ENCODE assay signal across 18 cellular contexts in the genomic region with DNA sequence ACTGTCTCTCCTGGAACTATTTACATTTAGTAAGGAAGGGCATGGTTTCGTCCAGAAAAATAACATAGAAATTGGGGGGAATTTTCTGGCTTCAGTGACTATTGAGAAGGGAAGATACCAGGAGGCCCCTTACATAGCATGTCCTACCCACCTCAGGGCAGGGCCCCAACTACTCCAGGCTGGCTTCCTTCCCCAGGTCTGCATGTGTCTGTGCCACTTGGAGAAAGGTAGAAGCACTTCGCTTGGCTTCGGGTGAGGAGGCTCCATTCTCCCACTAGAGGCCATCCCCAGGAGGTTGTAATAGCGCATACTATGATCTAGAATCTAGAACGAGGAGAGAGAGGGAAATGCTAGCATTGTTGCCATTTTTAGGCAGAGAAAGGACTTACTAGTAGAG. TPM values are rescaled to one million over a fixed set of nuclear protein-coding genes. Genes with fewer than 3 reads are reported as not detected.
"Had no signal": no experiment of that assay in that cellular context is flagged by ENCODE, and none has a peak within 500 bp of the region (broad histone marks: within the 10 kb centered on the region; RNA-seq: fewer than 3 reads in every experiment).

No MANE protein-coding gene starts in this region.

- H3K4me1 Mint-ChIP-seq: activated naive CD4-positive, alpha-beta T cell treated with anti-CD3 and anti-CD28 coated beads, Interleukin-2, amount 50 U/mL, for 24 hours; activated T-helper 17 cell treated with anti-CD3 and anti-CD28 coated beads, Interleukin-2, amount 50 U/mL, for 72 hours had no signal

- DNase-seq: NCI-H2029 treated with DMSO at 0.1 percent for 48 hours, NCI-H2107, NCI-H510A, NCI-H748 treated with DMSO at 0.1 percent for 48 hours, SIG-M5, T1000 had no signal

- H3K9me3 ChIP-seq: adrenal gland, body of pancreas, breast epithelium had no signal

- H3K27ac ChIP-seq: adrenal gland, body of pancreas, breast epithelium, RWPE1 had no signal

- H3K4me3 Mint-ChIP-seq: activated CD4-positive, alpha-beta T cell treated with anti-CD3 and anti-CD28 coated beads, Interleukin-2, amount 10 ng/mL, durations not matched to agents 24 days and 14 days; activated CD8-positive, alpha-beta T cell treated with anti-CD3 and anti-CD28 coated beads for 36 hours; activated naive CD4-positive, alpha-beta T cell treated with anti-CD3 and anti-CD28 coated beads, Interleukin-2, amount 50 U/mL, for 24 hours; activated naive CD8-positive, alpha-beta T cell treated with anti-CD3 and anti-CD28 coated beads, Interleukin-2, amount 10 ng/mL, durations not matched to agents 7 days and 5 days; activated T-helper 17 cell treated with anti-CD3 and anti-CD28 coated beads, Interleukin-2, amount 50 U/mL, for 72 hours had no signal

- H3K27ac Mint-ChIP-seq: activated CD4-positive, alpha-beta T cell treated with anti-CD3 and anti-CD28 coated beads, Interleukin-2, amount 10 ng/mL, durations not matched to agents 24 days and 14 days; activated CD8-positive, alpha-beta T cell treated with anti-CD3 and anti-CD28 coated beads for 36 hours; activated naive CD4-positive, alpha-beta T cell treated with anti-CD3 and anti-CD28 coated beads, Interleukin-2, amount 50 U/mL, for 24 hours; activated naive CD8-positive, alpha-beta T cell treated with anti-CD3 and anti-CD28 coated beads, Interleukin-2, amount 10 ng/mL, durations not matched to agents 7 days and 5 days; activated T-cell treated with anti-CD3 and anti-CD28 coated beads, Interleukin-2, amount 50 U/mL, for 72 hours; activated T-helper 17 cell treated with anti-CD3 and anti-CD28 coated beads, Interleukin-2, amount 50 U/mL, for 72 hours had no signal

- H3K27me3 Mint-ChIP-seq: activated CD4-positive, alpha-beta T cell treated with anti-CD3 and anti-CD28 coated beads, Interleukin-2, amount 10 ng/mL, durations not matched to agents 24 days and 14 days; activated CD8-positive, alpha-beta T cell treated with anti-CD3 and anti-CD28 coated beads for 36 hours; activated naive CD4-positive, alpha-beta T cell treated with anti-CD3 and anti-CD28 coated beads, Interleukin-2, amount 50 U/mL, for 24 hours; activated T-helper 17 cell treated with anti-CD3 and anti-CD28 coated beads, Interleukin-2, amount 50 U/mL, for 72 hours had no signal

- H3K27me3 ChIP-seq: adrenal gland, body of pancreas, breast epithelium had no signal

- H3K36me3 ChIP-seq: adrenal gland, breast epithelium had no signal

- H3K9me3 Mint-ChIP-seq: activated CD4-positive, alpha-beta T cell treated with anti-CD3 and anti-CD28 coated beads, Interleukin-2, amount 10 ng/mL, durations not matched to agents 24 days and 14 days; activated CD8-positive, alpha-beta T cell treated with anti-CD3 and anti-CD28 coated beads for 36 hours; activated naive CD4-positive, alpha-beta T cell treated with anti-CD3 and anti-CD28 coated beads, Interleukin-2, amount 50 U/mL, for 24 hours; activated naive CD8-positive, alpha-beta T cell treated with anti-CD3 and anti-CD28 coated beads, Interleukin-2, amount 10 ng/mL, durations not matched to agents 7 days and 5 days; activated T-cell treated with anti-CD3 and anti-CD28 coated beads, Interleukin-2, amount 50 U/mL, for 72 hours; activated T-helper 17 cell treated with anti-CD3 and anti-CD28 coated beads, Interleukin-2, amount 50 U/mL, for 72 hours had no signal

- H3K4me3 ChIP-seq: adrenal gland, body of pancreas, breast epithelium had no signal

- H3K36me3 Mint-ChIP-seq: activated naive CD4-positive, alpha-beta T cell treated with anti-CD3 and anti-CD28 coated beads, Interleukin-2, amount 50 U/mL, for 24 hours; activated naive CD8-positive, alpha-beta T cell treated with anti-CD3 and anti-CD28 coated beads, Interleukin-2, amount 10 ng/mL, durations not matched to agents 7 days and 5 days had no signal

- FAIRE-seq: TTC549 had no signal

- H3K4me1 ChIP-seq: adrenal gland, body of pancreas, breast epithelium had no signal

RNA-seq across cellular contexts. Expression of a gene that starts 14.7 kb away (rescaled TPM):
- total RNA-seq: M059J had no signal
